In genomic region chr1:183029591-183030000, GRCh38 we compare ENCODE assay signal across 1 cellular context.
TF ChIP-seq lines count a peak whose summit lies in the region.

No MANE protein-coding gene starts in this region.

TF ChIP-seq in HepG2, 621 proteins besides CTCF, POLR2A, EP300 and RAD21:
- TF ChIP-seq ATF5 (CRISPR knock-in tag; IDR thresholded peaks at IDR 0.05; ENCODE audit: low read depth) = no peak
- no peak for TF ChIP-seq AGO2 (optimal IDR thresholded peaks at IDR 0.05; ENCODE audit: low read depth, low read length)
- TF ChIP-seq ZSCAN25 (CRISPR knock-in tag; IDR thresholded peaks at IDR 0.05) = no peak
- TF ChIP-seq MIXL1 (CRISPR knock-in tag; IDR thresholded peaks at IDR 0.05) = 0 out of 2 replicates have a peak, but pooled peaks have one; percentile 6
- TF ChIP-seq FOXO4 (CRISPR knock-in tag; conservative IDR thresholded peaks at IDR 0.05) = 0 out of 2 replicates have a peak, but pooled peaks have one; percentile 54
- TF ChIP-seq BHLHE40 (IDR thresholded peaks at IDR 0.05; ENCODE audit: low read length) = no peak
- TF ChIP-seq TFDP1 (CRISPR knock-in tag; IDR thresholded peaks at IDR 0.05; ENCODE audit: borderline replicate concordance) = no peak
- 0 out of 2 replicates have a peak, but pooled peaks have one; percentile 16 for TF ChIP-seq NFKBIZ (CRISPR knock-in tag; IDR thresholded peaks at IDR 0.05)
- TF ChIP-seq ZBTB3 (CRISPR knock-in tag; IDR thresholded peaks at IDR 0.05; ENCODE audit: borderline replicate concordance, low read depth) = no peak
